ENCODE assay signal across 8 cellular contexts in the genomic region with DNA sequence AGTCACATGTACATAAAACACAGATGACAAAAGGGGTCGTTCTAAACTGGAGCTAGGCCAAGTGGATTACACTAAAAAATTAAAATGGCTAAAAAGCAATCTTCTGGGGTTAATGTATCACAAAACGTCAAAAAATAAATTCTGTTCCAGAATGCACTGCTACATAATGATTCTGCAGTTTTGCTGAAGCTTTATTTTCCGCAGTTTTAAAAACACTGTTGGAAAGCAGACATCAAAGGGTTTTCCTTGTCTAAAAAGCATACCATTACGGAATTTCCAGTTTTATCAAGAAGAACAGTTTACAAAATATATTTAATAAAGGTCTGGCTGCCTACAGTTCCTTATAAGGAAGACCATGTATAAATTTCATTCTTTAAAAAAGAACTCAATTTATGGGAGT.
DNase-seq lines count a peak whose midpoint lies in the region; ATAC-seq and TF ChIP-seq lines count a peak whose summit lies in the region.

No MANE protein-coding gene starts in this region.

- no peak for ATAC-seq in RWPE2 (ENCODE audit: low read depth)

- no peaks in the 10 kb centered on the region for H3K27me3 ChIP-seq in RWPE2 (ENCODE audit: insufficient read depth, poor library complexity, severe bottlenecking)

- H3K9me3 ChIP-seq in RWPE2 (ENCODE audit: severe bottlenecking): no peaks in the 10 kb centered on the region

- peaks cover 16% of the 10 kb centered on the region for H3K4me1 ChIP-seq in RWPE2 (ENCODE audit: insufficient read depth, poor library complexity, severe bottlenecking)

- TF ChIP-seq CTCF in GM12865 (IDR thresholded peaks at IDR 0.05; ENCODE audit: insufficient read depth, low read depth, low read length, missing control alignments): no peak
- TF ChIP-seq CTCF in RWPE2 (IDR thresholded peaks at IDR 0.05; ENCODE audit: poor library complexity, severe bottlenecking): no peak
- TF ChIP-seq CTCF in fibroblast of pulmonary artery (IDR thresholded peaks at IDR 0.05; ENCODE audit: low read length, missing control alignments): no peak
- TF ChIP-seq CTCF in retinal pigment epithelial cell (conservative IDR thresholded peaks at IDR 0.05; ENCODE audit: low read depth, low read length): no peak

- no peaks in the 10 kb centered on the region for H3K36me3 ChIP-seq in RWPE2 (ENCODE audit: low read depth)

- H3K4me3 ChIP-seq in GM12865 (ENCODE audit: low read depth, low read length) (peak overlapping the region; percentile 74), RWPE2 (ENCODE audit: severe bottlenecking) (peak overlapping the region; percentile 75), fibroblast of pulmonary artery (replicated peaks; ENCODE audit: low read depth, low read length) (peak overlapping the region; percentile 83), retinal pigment epithelial cell (ENCODE audit: low read length) (peak overlapping the region; percentile 80)

- peak overlapping the region; percentile 51 for H3K27ac ChIP-seq in RWPE2 (ENCODE audit: poor library complexity, severe bottlenecking)

- DNase-seq in GM12865 (ENCODE audit: low read depth): no peak
- DNase-seq in RWPE2 (ENCODE audit: low spot score): no peak
- no peak for DNase-seq in fibroblast of pulmonary artery (ENCODE audit: low read depth)
- no peak for DNase-seq in retinal pigment epithelial cell (ENCODE audit: low read depth)
- no peak for DNase-seq in NCI-H1105 (lab: John Stamatoyannopoulos, UW)
- DNase-seq in AG08396 (ENCODE audit: low spot score): no peak
- no peak for DNase-seq in DMS53 (lab: John Stamatoyannopoulos, UW)
- DNase-seq in activated CD4-positive, alpha-beta T cell treated with anti-CD3 and anti-CD28 coated beads, Interleukin-2, amount 50 U/mL, for 4 hours: no peak
